In genomic region chr15:89575656-89576416, GRCh38 we compare ENCODE assay signal across 8 cellular contexts. TPM values are rescaled to one million over a fixed set of nuclear protein-coding genes. Genes with fewer than 3 reads are reported as not detected.
DNase-seq lines count a peak whose midpoint lies in the region; ATAC-seq lines count a peak whose summit lies in the region.

No MANE protein-coding gene starts in this region.

- H3K27ac Mint-ChIP-seq in activated T-helper 2 cell treated with anti-CD3 and anti-CD28 coated beads, Interferon-gamma antibody, Interleukin-2, Interleukin-4, amounts not matched to agents 10 μg/mL and 5 μg/mL and 100 μg/mL, durations not matched to agents 14 hours and 24 hours and 36 hours, result peak overlapping the region; percentile 77

- intact Hi-C loops in activated T-helper 2 cell treated with anti-CD3 and anti-CD28 coated beads, Interferon-gamma antibody, Interleukin-2, Interleukin-4, amounts not matched to agents 10 μg/mL and 5 μg/mL and 100 μg/mL, durations not matched to agents 14 hours and 24 hours and 36 hours (cut with micrococcal nuclease), result loop anchor here (2.0 to 5.0 kb wide), 2 partner anchors 241 to 316 kb away; partner anchors contain the start of genes AP3S2 and POLG

- peaks cover 29% of the 10 kb centered on the region for H3K4me1 Mint-ChIP-seq in activated T-helper 2 cell treated with anti-CD3 and anti-CD28 coated beads, Interferon-gamma antibody, Interleukin-2, Interleukin-4, amounts not matched to agents 10 μg/mL and 5 μg/mL and 100 μg/mL, durations not matched to agents 14 hours and 24 hours and 36 hours (ENCODE audit: low read depth)

- DNase-seq in EH (ENCODE audit: low read depth) (peak; percentile 26), HT1080 (ENCODE audit: low read depth) (peak; percentile 21), DMS153 treated with DMSO at 0.1 percent for 48 hours (lab: John Stamatoyannopoulos, UW; ENCODE audit: unreplicated experiment) (no peak), MV-4-11 (lab: John Stamatoyannopoulos, UW) (no peak)
- DNase-seq in activated T-helper 2 cell treated with anti-CD3 and anti-CD28 coated beads, Interferon-gamma antibody, Interleukin-2, Interleukin-4, amounts not matched to agents 10 μg/mL and 5 μg/mL and 100 μg/mL, durations not matched to agents 14 hours and 24 hours and 36 hours (ENCODE audit: low spot score), result no peak
- DNase-seq in stimulated activated CD4-positive, alpha-beta T cell treated with anti-CD3 and anti-CD28 coated beads, Interleukin-15, amount 100 ng/mL, for 24 hours, result peak; percentile 47

- H3K36me3 Mint-ChIP-seq in activated T-helper 2 cell treated with anti-CD3 and anti-CD28 coated beads, Interferon-gamma antibody, Interleukin-2, Interleukin-4, amounts not matched to agents 10 μg/mL and 5 μg/mL and 100 μg/mL, durations not matched to agents 14 hours and 24 hours and 36 hours (ENCODE audit: low read depth), result peaks cover 37% of the 10 kb centered on the region

- H3K27me3 Mint-ChIP-seq in activated T-helper 2 cell treated with anti-CD3 and anti-CD28 coated beads, Interferon-gamma antibody, Interleukin-2, Interleukin-4, amounts not matched to agents 10 μg/mL and 5 μg/mL and 100 μg/mL, durations not matched to agents 14 hours and 24 hours and 36 hours (ENCODE audit: low read depth), result peaks cover 10% of the 10 kb centered on the region

- H3K4me3 ChIP-seq in iPS-11a (ENCODE audit: low read depth, low read length), result peak overlapping the region; percentile 85

- H3K9me3 Mint-ChIP-seq in activated T-helper 2 cell treated with anti-CD3 and anti-CD28 coated beads, Interferon-gamma antibody, Interleukin-2, Interleukin-4, amounts not matched to agents 10 μg/mL and 5 μg/mL and 100 μg/mL, durations not matched to agents 14 hours and 24 hours and 36 hours, result no peaks in the 10 kb centered on the region

- ATAC-seq in GM21390 (IDR thresholded peaks at IDR 0.05; ENCODE audit: unreplicated experiment), result peak; percentile 33

- peak overlapping the region; percentile 92 for H3K4me3 Mint-ChIP-seq in activated T-helper 2 cell treated with anti-CD3 and anti-CD28 coated beads, Interferon-gamma antibody, Interleukin-2, Interleukin-4, amounts not matched to agents 10 μg/mL and 5 μg/mL and 100 μg/mL, durations not matched to agents 14 hours and 24 hours and 36 hours (ENCODE audit: low read depth)

RNA-seq across cellular contexts. Expression of gene TICRR, which starts 0.6 kb away (rescaled TPM):
- total RNA-seq in HT1080 (2014; rRNA removed; shearing (Covaris generic)), result 8.9 and 10.1 TPM in 2 replicates
- polyA plus RNA-seq in HT1080 (2015; cell fraction: cytosol; rRNA removed), result 6.2 and 6.3 TPM in 2 replicates
- polyA plus RNA-seq in HT1080 (2015; cell fraction: nucleus; rRNA removed), result 24.4 and 25.0 TPM in 2 replicates
- 18.0 and 18.7 TPM in 2 replicates for total RNA-seq in activated T-helper 2 cell treated with anti-CD3 and anti-CD28 coated beads, Interferon-gamma antibody, Interleukin-2, Interleukin-4, amounts not matched to agents 10 μg/mL and 5 μg/mL and 100 μg/mL, durations not matched to agents 14 hours and 24 hours and 36 hours

Comparison
In these comparisons a context has a peak if more than half of its experiments do, and no peak if none do; other contexts are left out.
1. DNase-seq: peak in EH (single experiment), HT1080 (single experiment) and stimulated activated CD4-positive, alpha-beta T cell treated with anti-CD3 and anti-CD28 coated beads, Interleukin-15, amount 100 ng/mL, for 24 hours (single experiment); none in activated T-helper 2 cell treated with anti-CD3 and anti-CD28 coated beads, Interferon-gamma antibody, Interleukin-2, Interleukin-4, amounts not matched to agents 10 μg/mL and 5 μg/mL and 100 μg/mL, durations not matched to agents 14 hours and 24 hours and 36 hours (single experiment), DMS153 treated with DMSO at 0.1 percent for 48 hours (single experiment) and MV-4-11 (single experiment).